Comparison of ENCODE assay signal across 1 cellular context in genomic region chr5:36701085-36701691, GRCh38.
TF ChIP-seq lines count a peak whose summit lies in the region.

No MANE protein-coding gene starts in this region.

TF ChIP-seq in GM23338, 12 proteins besides CTCF, POLR2A, EP300 and RAD21 (continued from another document):
- TF ChIP-seq ZNF462 (CRISPR knock-in tag; IDR thresholded peaks at IDR 0.05) (no peak), JUNB (IDR thresholded peaks at IDR 0.05; ENCODE audit: unreplicated experiment) (no peak)
